In the genomic region with DNA sequence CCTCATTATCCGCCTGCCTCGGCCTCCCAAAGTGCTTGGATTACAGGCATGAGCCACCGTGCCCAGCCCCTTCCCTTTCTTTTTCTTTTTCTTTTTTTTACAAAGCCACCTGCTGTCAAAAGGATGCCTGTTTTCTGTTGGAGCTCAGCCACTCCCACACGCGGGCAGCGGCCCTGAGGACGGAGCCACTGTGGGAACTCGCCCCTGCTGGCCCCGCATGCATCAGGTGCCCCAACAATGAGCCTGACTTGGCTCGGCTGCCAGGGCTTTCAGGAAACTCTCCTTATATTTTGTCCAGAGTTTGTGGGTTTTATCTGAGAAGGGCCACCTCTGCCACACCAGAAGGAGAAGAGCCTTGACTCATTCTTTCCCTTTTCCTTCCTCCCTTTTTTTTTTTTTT, we compare ENCODE assay signal across 13 cellular contexts. TPM values are rescaled to one million over a fixed set of nuclear protein-coding genes. Genes with fewer than 3 reads are reported as not detected.
"Had no signal": no experiment of that assay in that cellular context is flagged by ENCODE, and none has a peak within 500 bp of the region (broad histone marks: within the 10 kb centered on the region; RNA-seq: fewer than 3 reads in every experiment).

No MANE protein-coding gene starts in this region.

- H3K9me3 ChIP-seq: upper lobe of left lung had no signal

- H3K36me3 Mint-ChIP-seq: immature natural killer cell, natural killer cell had no signal

- H3K27me3 ChIP-seq: cardiac muscle cell, upper lobe of left lung had no signal

- H3K9me3 Mint-ChIP-seq: natural killer cell had no signal

- H3K27ac Mint-ChIP-seq: activated naive CD4-positive, alpha-beta T cell treated with anti-CD3 and anti-CD28 coated beads for 36 hours; natural killer cell had no signal

- ATAC-seq: left colon, natural killer cell had no signal

- DNase-seq: activated CD4-positive, alpha-beta T cell treated with anti-CD3 and anti-CD28 coated beads for 48 hours; activated naive CD4-positive, alpha-beta T cell treated with anti-CD3 and anti-CD28 coated beads for 36 hours; effector CD8-positive, alpha-beta T cell; erythroblast; immature natural killer cell; natural killer cell; stimulated activated CD4-positive, alpha-beta T cell treated with anti-CD3 and anti-CD28 coated beads, Interleukin-2, amount 100 ng/mL, for 48 hours; stimulated activated naive CD4-positive, alpha-beta T cell treated with Interleukin-2 at 50 U/mL for 16 hours; upper lobe of left lung had no signal

- H3K27ac ChIP-seq: cardiac muscle cell, upper lobe of left lung had no signal

- H3K4me1 ChIP-seq: upper lobe of left lung had no signal

- H3K4me3 Mint-ChIP-seq: activated naive CD4-positive, alpha-beta T cell treated with anti-CD3 and anti-CD28 coated beads for 36 hours; immature natural killer cell; natural killer cell had no signal

- H3K4me1 Mint-ChIP-seq: immature natural killer cell, natural killer cell had no signal

- H3K4me3 ChIP-seq: cardiac muscle cell, upper lobe of left lung had no signal

- H3K36me3 ChIP-seq: upper lobe of left lung had no signal

RNA-seq across cellular contexts. Expression of a gene that starts 37.1 kb away (rescaled TPM):
- total RNA-seq: activated naive CD4-positive, alpha-beta T cell treated with anti-CD3 and anti-CD28 coated beads for 36 hours; left colon; mucosa of gallbladder; natural killer cell; T-helper 2 cell treated with Interferon-gamma antibody and Interleukin-4, amounts not matched to agents 100 ng/mL and 5 ng/mL, for 36 hours; upper lobe of left lung had no signal
- polyA plus RNA-seq: immature natural killer cell had no signal
